29 cellular contexts compared by ENCODE assay signal in genomic region chr2:8620611-8621382, GRCh38.
A peak's percentile ranks its signal among the peaks of the same experiment; 100 is the strongest.
DNase-seq lines count a peak whose midpoint lies in the region; ATAC-seq, FAIRE-seq and TF ChIP-seq lines count a peak whose summit lies in the region.
"Had no signal": no experiment of that assay in that cellular context is flagged by ENCODE, and none has a peak within 500 bp of the region (broad histone marks: within the 10 kb centered on the region; RNA-seq: fewer than 3 reads in every experiment).

No MANE protein-coding gene starts in this region.

- no peak for FAIRE-seq in H54 (lab: Jason Lieb, UNC)
- FAIRE-seq: islet of Langerhans, pancreas, urothelium cell line had no signal

- peak; percentile 8 for DNase-seq in natural killer cell treated with Interleukin-12 subunit alpha and Interleukin-12 subunit beta and Interleukin-15 and Interleukin-18, amount 100 ng/mL, for 72 hours (ENCODE audit: low spot score)
- DNase-seq in natural killer cell, result no peak
- peak; percentile 79 for DNase-seq in fibroblast of villous mesenchyme (ENCODE audit: low read depth)
- DNase-seq in omental fat pad (ENCODE audit: low spot score), result no peak
- no peak for DNase-seq in H54 (ENCODE audit: insufficient read length, low spot score)
- no peak for DNase-seq in lower leg skin (ENCODE audit: low spot score in 2 of 2)
- no peak for DNase-seq in foreskin melanocyte
- DNase-seq: activated CD4-positive, CD25-positive, alpha-beta regulatory T cell; activated CD8-positive, alpha-beta T cell treated with anti-CD3 and anti-CD28 coated beads, Interleukin-2, amount 10 ng/mL, durations not matched to agents 7 days and 5 days; activated naive CD4-positive, alpha-beta T cell treated with Interleukin-2 at 50 U/mL for 16 hours; amygdala; C1 segment of cervical spinal cord; central memory CD4-positive, alpha-beta T cell; dorsolateral prefrontal cortex; EL; foreskin fibroblast; GOT3; hippocampal formation; mesenchymal stem cell; naive B cell; NCI-H1105; NCI-H524 treated with DMSO at 0.1 percent for 48 hours; pancreas; stimulated activated CD4-positive, alpha-beta T cell treated with anti-CD3 and anti-CD28 coated beads, Interleukin-2, amount 100 ng/mL, for 24 hours; T-helper 9 cell had no signal

- H3K9me3 Mint-ChIP-seq in natural killer cell treated with Interleukin-12 subunit alpha and Interleukin-12 subunit beta and Interleukin-15 and Interleukin-18, amount 100 ng/mL, for 72 hours, result no peaks in the 10 kb centered on the region
- no peaks in the 10 kb centered on the region for H3K9me3 Mint-ChIP-seq in natural killer cell
- H3K9me3 Mint-ChIP-seq: stimulated activated effector memory CD8-positive, alpha-beta T cell treated with anti-CD3 and anti-CD28 coated beads, Interleukin-12 subunit alpha, Interleukin-12 subunit beta, amount 100 ng/mL, for 72 hours had no signal

- peaks cover 0 to 5% of the 10 kb centered on the region in 2 donors for H3K4me1 Mint-ChIP-seq in natural killer cell treated with Interleukin-12 subunit alpha and Interleukin-12 subunit beta and Interleukin-15 and Interleukin-18, amount 100 ng/mL, for 72 hours (ENCODE audit: low read depth in 2 of 2)
- peaks cover 5 to 7% of the 10 kb centered on the region in 2 donors for H3K4me1 Mint-ChIP-seq in natural killer cell

- no peak overlapping the region for H3K4me3 ChIP-seq in fibroblast of villous mesenchyme (ENCODE audit: low read depth, low read length)
- no peak overlapping the region for H3K4me3 ChIP-seq in lower leg skin (ENCODE audit: low read depth, poor library complexity, severe bottlenecking)
- H3K4me3 ChIP-seq: dorsolateral prefrontal cortex, pancreas had no signal

- H3K27me3 Mint-ChIP-seq in natural killer cell treated with Interleukin-12 subunit alpha and Interleukin-12 subunit beta and Interleukin-15 and Interleukin-18, amount 100 ng/mL, for 72 hours, result peaks cover 5 to 17% of the 10 kb centered on the region in 2 donors
- peaks cover 0 to 8% of the 10 kb centered on the region in 2 donors for H3K27me3 Mint-ChIP-seq in natural killer cell (ENCODE audit: low read depth in 2 of 2)

- WGBS in lower leg skin, 2 donors, result 88 to 92% methylated on average over 7 of the region's 7 CpGs

- no peak for ATAC-seq in natural killer cell treated with Interleukin-12 subunit alpha and Interleukin-12 subunit beta and Interleukin-15 and Interleukin-18, amount 100 ng/mL, for 72 hours
- no peak for ATAC-seq in natural killer cell
- ATAC-seq in omental fat pad (ENCODE audit: low FRiP score), result peak; percentile 60
- ATAC-seq in HG03571 (IDR thresholded peaks at IDR 0.05; ENCODE audit: unreplicated experiment), result no peak
- ATAC-seq: activated CD8-positive, alpha-beta T cell treated with anti-CD3 and anti-CD28 coated beads, Interleukin-2, amount 10 ng/mL, durations not matched to agents 7 days and 5 days; pancreas; stimulated activated effector memory CD8-positive, alpha-beta T cell treated with anti-CD3 and anti-CD28 coated beads, Interleukin-12 subunit alpha, Interleukin-12 subunit beta, amount 100 ng/mL, for 72 hours had no signal

- no peak overlapping the region for H3K4me3 Mint-ChIP-seq in natural killer cell treated with Interleukin-12 subunit alpha and Interleukin-12 subunit beta and Interleukin-15 and Interleukin-18, amount 100 ng/mL, for 72 hours
- no peak overlapping the region for H3K4me3 Mint-ChIP-seq in natural killer cell
- H3K4me3 Mint-ChIP-seq: activated CD8-positive, alpha-beta T cell treated with anti-CD3 and anti-CD28 coated beads, Interleukin-2, amount 10 ng/mL, durations not matched to agents 7 days and 5 days; naive B cell; stimulated activated effector memory CD8-positive, alpha-beta T cell treated with anti-CD3 and anti-CD28 coated beads, Interleukin-12 subunit alpha, Interleukin-12 subunit beta, amount 100 ng/mL, for 72 hours had no signal

- no peaks in the 10 kb centered on the region for H3K36me3 Mint-ChIP-seq in natural killer cell treated with Interleukin-12 subunit alpha and Interleukin-12 subunit beta and Interleukin-15 and Interleukin-18, amount 100 ng/mL, for 72 hours
- H3K36me3 Mint-ChIP-seq in natural killer cell, result no peaks in the 10 kb centered on the region
- H3K36me3 Mint-ChIP-seq: naive B cell; stimulated activated effector memory CD8-positive, alpha-beta T cell treated with anti-CD3 and anti-CD28 coated beads, Interleukin-12 subunit alpha, Interleukin-12 subunit beta, amount 100 ng/mL, for 72 hours had no signal

- no peak for TF ChIP-seq POLR2A in H54 (IDR thresholded peaks at IDR 0.05; ENCODE audit: low read depth, low read length)
- no peak for TF ChIP-seq POLR2A in lower leg skin (IDR thresholded peaks at IDR 0.05)

- intact Hi-C loops in natural killer cell (cut with micrococcal nuclease), result no loop called here
- intact Hi-C loops in lower leg skin (cut with DNase I; ENCODE audit: low total_unique reads), result no loop called here

- no peak overlapping the region for H3K27ac Mint-ChIP-seq in natural killer cell treated with Interleukin-12 subunit alpha and Interleukin-12 subunit beta and Interleukin-15 and Interleukin-18, amount 100 ng/mL, for 72 hours
- no peak overlapping the region for H3K27ac Mint-ChIP-seq in natural killer cell
- H3K27ac Mint-ChIP-seq: activated CD8-positive, alpha-beta T cell treated with anti-CD3 and anti-CD28 coated beads, Interleukin-2, amount 10 ng/mL, durations not matched to agents 7 days and 5 days; naive B cell; stimulated activated effector memory CD8-positive, alpha-beta T cell treated with anti-CD3 and anti-CD28 coated beads, Interleukin-12 subunit alpha, Interleukin-12 subunit beta, amount 100 ng/mL, for 72 hours had no signal

- TF ChIP-seq CTCF in natural killer cell (IDR thresholded peaks at IDR 0.05) (no peak), fibroblast of villous mesenchyme (IDR thresholded peaks at IDR 0.05; ENCODE audit: insufficient read depth, low read depth, low read length) (no peak), omental fat pad (IDR thresholded peaks at IDR 0.05) (no peak), lower leg skin (IDR thresholded peaks at IDR 0.05) (no peak)

Comparison
In these comparisons a context has a peak if more than half of its experiments do, and no peak if none do; other contexts are left out.
1. DNase-seq: peak in natural killer cell treated with Interleukin-12 subunit alpha and Interleukin-12 subunit beta and Interleukin-15 and Interleukin-18, amount 100 ng/mL, for 72 hours (single experiment) and fibroblast of villous mesenchyme (single experiment); none in natural killer cell (single experiment), omental fat pad (single experiment), H54 (single experiment), lower leg skin (0 of 2) and foreskin melanocyte (single experiment).